Comparison of ENCODE assay signal across 8 cellular contexts in the genomic region with DNA sequence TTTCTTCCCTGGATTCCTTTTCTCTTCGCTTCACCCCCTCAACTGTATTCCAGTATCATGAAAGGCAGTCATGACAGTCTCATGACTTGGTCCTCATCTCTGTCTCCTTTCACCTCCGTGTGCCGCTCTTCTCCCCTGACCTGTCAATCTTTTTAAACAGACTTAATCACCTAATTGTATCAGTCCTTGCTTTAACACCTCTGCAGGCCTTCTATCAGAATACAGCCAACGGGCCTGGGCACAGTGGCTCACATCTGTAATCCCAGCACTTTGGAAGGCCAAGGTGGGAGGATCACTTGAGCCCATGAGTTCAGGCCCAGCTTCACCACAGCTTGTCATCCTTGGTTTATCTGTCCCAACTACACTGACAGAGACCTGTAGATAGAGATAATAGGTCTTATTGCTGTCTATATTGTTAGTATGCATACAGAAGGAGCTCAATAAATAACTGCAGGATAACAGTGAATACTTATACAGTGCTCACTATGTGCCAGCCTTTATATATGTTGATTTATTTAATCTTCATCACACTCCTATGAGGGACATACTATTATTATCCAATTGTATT. TPM values are rescaled to one million over a fixed set of nuclear protein-coding genes. Genes with fewer than 3 reads are reported as not detected.
DNase-seq lines count a peak whose midpoint lies in the region; ATAC-seq, FAIRE-seq and TF ChIP-seq lines count a peak whose summit lies in the region.

No MANE protein-coding gene starts in this region.

- no peak for ATAC-seq in heart left ventricle
- no peak for ATAC-seq in K562

- H3K23ac ChIP-seq in mesenchymal stem cell (ENCODE audit: low read length in 2 of 2), result no peak overlapping the region

- in situ Hi-C loops in K562 (cut with MboI), result no loop called here
- in situ Hi-C loops in ACHN (cut with HindIII; ENCODE audit: low pct_ligation_motif_present, low pct_unique_long_range_greater_than_20kb, low sequenced_read_pairs), result no loop called here

- POLR2A ChIA-PET in K562 (lab: Yijun Ruan, JAX), result interaction anchor here (1.0 to 1.7 kb wide), 4 partner anchors 11 to 99 kb away, joined by 3 to 15 read pairs (median 3); a partner anchor contains a TSS

- TF ChIP-seq POLR2A in heart left ventricle (IDR thresholded peaks at IDR 0.05), result no peak
- TF ChIP-seq POLR2A in K562 (conservative IDR thresholded peaks at IDR 0.05), result no peak
- TF ChIP-seq POLR2A in vagina (IDR thresholded peaks at IDR 0.05), result no peak

- H2BK120ac ChIP-seq in mesenchymal stem cell (ENCODE audit: low read depth, low read length), result peak overlapping the region; percentile 42

- CTCF ChIA-PET in K562 (lab: Yijun Ruan, JAX; ENCODE audit: low intra/inter-chr PET ratio), result no interaction called here

- peak overlapping the region; percentile 71 for H4K8ac ChIP-seq in mesenchymal stem cell (ENCODE audit: low read length)

- H3K4me3 ChIP-seq in heart left ventricle (peak overlapping the region in 10 of 12 donors; percentile 62 to 89 (median 78)), K562 (peak overlapping the region; percentile 72), mesenchymal stem cell (ENCODE audit: insufficient read depth in 1 of 2, low read depth in 1 of 2, low read length in 2 of 2) (peak overlapping the region in 1 of 2 experiments; percentile 97), vagina (peak overlapping the region; percentile 74 to 81)

- peak overlapping the region in 1 of 2 experiments; percentile 56 for H2BK12ac ChIP-seq in mesenchymal stem cell (ENCODE audit: low read length in 2 of 2)

- peaks cover 0 to 4% (median 0%) of the 10 kb centered on the region in 9 donors for H3K36me3 ChIP-seq in heart left ventricle
- no peaks in the 10 kb centered on the region; the same call in 2 of the 3 replicates for H3K36me3 ChIP-seq in K562 (ENCODE audit: control insufficient read depth, insufficient read depth, low read length)
- peaks cover 20 to 29% of the 10 kb centered on the region in 2 experiments for H3K36me3 ChIP-seq in mesenchymal stem cell (ENCODE audit: control insufficient read depth in 1 of 2, insufficient read depth in 2 of 2, low read depth in 1 of 2, low read length in 2 of 2)
- no peaks in the 10 kb centered on the region for H3K36me3 ChIP-seq in vagina

- peak overlapping the region; percentile 95 for H2AFZ ChIP-seq in K562 (ENCODE audit: low read depth, low read length)
- no peak overlapping the region for H2AFZ ChIP-seq in mesenchymal stem cell (ENCODE audit: low read depth, low read length)

- no peak overlapping the region for H2BK5ac ChIP-seq in mesenchymal stem cell (ENCODE audit: low read depth, low read length, poor library complexity, severe bottlenecking)

- H3K27ac ChIP-seq in heart left ventricle (peak overlapping the region in 8 of 12 donors; percentile 85 to 98 (median 89)), K562 (ENCODE audit: extremely low read depth, low read depth, low read length) (peak overlapping the region; percentile 88), mesenchymal stem cell (ENCODE audit: low read length, poor library complexity, severe bottlenecking) (peak overlapping the region; percentile 0), vagina (peak overlapping the region; percentile 86)

- peaks cover 27% of the 10 kb centered on the region for H3K79me2 ChIP-seq in K562 (ENCODE audit: control insufficient read depth, insufficient read depth, low read length)

- FAIRE-seq in K562 (lab: Jason Lieb, UNC), result no peak

- 0 out of 2 replicates have a peak, but pooled peaks cover 4% of the 10 kb centered on the region for H4K20me1 ChIP-seq in K562 (replicated peaks; ENCODE audit: control insufficient read depth, insufficient read depth, low read length)

- H3K79me1 ChIP-seq in mesenchymal stem cell (replicated peaks; ENCODE audit: low read length, poor library complexity, severe bottlenecking), result peaks cover 30% of the 10 kb centered on the region

- H3K4me2 ChIP-seq in K562 (ENCODE audit: insufficient read depth, low read length) (peak overlapping the region; percentile 99), mesenchymal stem cell (ENCODE audit: low read length, poor library complexity, severe bottlenecking) (peak overlapping the region; percentile 82)

- DNase-seq in heart left ventricle (peak in 1 of 5 donors; percentile 7), cardiac septum (ENCODE audit: low spot score) (no peak), K562 (ENCODE audit: extremely low read depth in 1 of 4, low spot score in 3 of 4) (peak in 2 of 4 experiments; percentile 5 to 50), mesenchymal stem cell (no peak), vagina (ENCODE audit: extremely low spot score in 2 of 2) (no peak), SHP77 (lab: John Stamatoyannopoulos, UW) (no peak), ACHN (no peak)
- no peak for DNase-seq in stimulated activated CD4-positive, alpha-beta T cell treated with anti-CD3 and anti-CD28 coated beads, Interleukin-4, amount 100 ng/mL, for 24 hours

- BruUV-seq in K562 (replicated peaks; lab: Mats Ljungman, UMichigan), result no TSS peak

- no peak overlapping the region for H2AK5ac ChIP-seq in mesenchymal stem cell (ENCODE audit: low read length, severe bottlenecking)

- intact Hi-C loops in heart left ventricle (cut with DNase I), result no loop called here
- intact Hi-C loops in cardiac septum (cut with DNase I), result no loop called here
- intact Hi-C loops in K562 (cut with micrococcal nuclease), result no loop called here
- intact Hi-C loops in vagina (cut with DNase I), result no loop called here

- WGBS in heart left ventricle, 4 donors, result 50 to 59% (median 56%) methylated on average over 4 of the region's 4 CpGs
- 29% methylated on average over 4 of the region's 4 CpGs for WGBS in K562 (ENCODE audit: insufficient coverage, low coverage, missing lambda C conversion rate)
- WGBS in mesenchymal stem cell, result 56% methylated on average over 4 of the region's 4 CpGs

- H3K9me3 ChIP-seq in heart left ventricle (no peaks in the 10 kb centered on the region), K562 (replicated peaks; ENCODE audit: control insufficient read depth, insufficient read depth, low read depth, low read length) (no peaks in the 10 kb centered on the region), mesenchymal stem cell (ENCODE audit: control insufficient read depth, low read length) (no peaks in the 10 kb centered on the region), vagina (no peaks in the 10 kb centered on the region)

- H3K9ac ChIP-seq in K562 (ENCODE audit: insufficient read depth in 1 of 2, low read depth in 2 of 2, low read length in 2 of 2) (peak overlapping the region; percentile 86 to 88; a peak in 3 of 4 replicates), mesenchymal stem cell (ENCODE audit: low read length) (peak overlapping the region; percentile 94)

- TF ChIP-seq EP300 in K562 (IDR thresholded peaks at IDR 0.05; ENCODE audit: low read length), result no peak

- TF ChIP-seq RAD21 in K562 (CRISPR knock-in tag; conservative IDR thresholded peaks at IDR 0.05 in 1 of 2, IDR thresholded peaks at IDR 0.05 in 1 of 2), result no peak

- peak overlapping the region in 1 of 2 experiments; percentile 71 for H3K18ac ChIP-seq in mesenchymal stem cell (ENCODE audit: low read depth in 1 of 2, low read length in 2 of 2)

- no peak overlapping the region for H2BK15ac ChIP-seq in mesenchymal stem cell (ENCODE audit: low read depth, poor library complexity, severe bottlenecking)

- H3K27me3 ChIP-seq in heart left ventricle, result no peaks in the 10 kb centered on the region
- no peaks in the 10 kb centered on the region for H3K27me3 ChIP-seq in K562 (ENCODE audit: control insufficient read depth in 2 of 2, insufficient read depth in 2 of 2, low read length in 2 of 2)
- no peaks in the 10 kb centered on the region for H3K27me3 ChIP-seq in mesenchymal stem cell (ENCODE audit: control insufficient read depth in 1 of 2, insufficient read depth in 1 of 2, low read length in 2 of 2)
- H3K27me3 ChIP-seq in vagina, result no peaks in the 10 kb centered on the region

- no peak overlapping the region for H3K14ac ChIP-seq in mesenchymal stem cell (ENCODE audit: low read length in 2 of 2)

- no peak for TF ChIP-seq CTCF in heart left ventricle (IDR thresholded peaks at IDR 0.05)
- no peak for TF ChIP-seq CTCF in K562 (IDR thresholded peaks at IDR 0.05 in 2 of 3, conservative IDR thresholded peaks at IDR 0.05 in 1 of 3; ENCODE audit: insufficient read depth in 2 of 3, low read depth in 1 of 3, low read length in 3 of 3)
- no peak for TF ChIP-seq CTCF in vagina (IDR thresholded peaks at IDR 0.05)

- H3K4me1 ChIP-seq in heart left ventricle (peaks cover 0 to 34% (median 17%) of the 10 kb centered on the region in 12 donors), K562 (replicated peaks in 1 of 2; ENCODE audit: control insufficient read depth in 2 of 2, insufficient read depth in 2 of 2, low read length in 2 of 2) (peaks cover 35 to 51% of the 10 kb centered on the region in 2 experiments), mesenchymal stem cell (ENCODE audit: control insufficient read depth, insufficient read depth, low read depth, low read length) (peaks cover 11% of the 10 kb centered on the region), vagina (peaks cover 30% of the 10 kb centered on the region)

- H4K91ac ChIP-seq in mesenchymal stem cell (ENCODE audit: low read length), result peak overlapping the region; percentile 55

- peak overlapping the region in 1 of 2 experiments; percentile 65 for H3K4ac ChIP-seq in mesenchymal stem cell (ENCODE audit: low read depth in 1 of 2, low read length in 2 of 2)

- H3K9me1 ChIP-seq in K562 (ENCODE audit: control insufficient read depth, insufficient read depth, low read length), result no peaks in the 10 kb centered on the region

RNA-seq across cellular contexts. Expression of a gene that starts 1.2 kb away (rescaled TPM):
- 1 to 10 TPM; 5.9 to 9.5 (median 8.3) TPM for total RNA-seq in heart left ventricle
- polyA plus RNA-seq in heart left ventricle, result 10 to 100 TPM in 1 of 2 donors, 1 to 10 TPM in 1; 9.1 to 10.8 TPM
- 9.7 TPM for total RNA-seq in cardiac septum
- total RNA-seq in K562 (2011; cell fraction: chromatin; rRNA removed; ENCODE audit: low replicate concordance), result 6.2 and 14.1 TPM in 2 replicates
- total RNA-seq in K562 (2011; cell fraction: nucleolus; rRNA removed), result 10.7 and 14.8 TPM in 2 replicates
- 13.4 and 13.9 TPM in 2 replicates for total RNA-seq in K562 (2011; cell fraction: nucleoplasm; rRNA removed)
- total RNA-seq in K562 (2014; rRNA removed), result 5.9 and 7.6 TPM in 2 replicates
- total RNA-seq in K562 (2014; rRNA removed; fragmentation: Illumina TruSeq; extraction: Trizol), result 7.7 and 9.2 TPM in 2 replicates
- total RNA-seq in K562 (2015; rRNA removed; fragmentation: Illumina TruSeq; extraction: Trizol), result 10.2 and 11.2 TPM in 2 replicates
- 5.1 and 5.5 TPM in 2 replicates for total RNA-seq in K562 (2021)
- polyA plus RNA-seq in K562 (2011; rRNA removed), result 4.9 and 7.0 TPM in 2 replicates
- 3.9 and 5.4 TPM in 2 replicates for polyA plus RNA-seq in K562 (2011; cell fraction: cytosol; rRNA removed)
- 6.1 and 11.1 TPM in 2 replicates for polyA plus RNA-seq in K562 (2011; cell fraction: nucleus; rRNA removed)
- polyA plus RNA-seq in K562 (2012), result 6.5 and 8.9 TPM in 2 replicates
- polyA plus RNA-seq in K562 (2014; fragmentation: Illumina TruSeq; extraction: Trizol), result 6.4 and 8.6 TPM in 2 replicates
- 1 to 10 TPM; 1.9 to 6.3 TPM for polyA plus RNA-seq in K562 (2014; fragmentation: Nextera tagmentation; extraction: Ambion mirVana)
- polyA plus RNA-seq in K562 (2014; rRNA removed), result 6.3 and 7.0 TPM in 2 replicates
- 2.8 and 5.5 TPM in 2 replicates for polyA minus RNA-seq in K562 (2011; rRNA and poly(A)+ RNA removed)
- polyA minus RNA-seq in K562 (2011; cell fraction: cytosol; rRNA and poly(A)+ RNA removed), result 2.7 TPM in 1 of 2 replicates, not detected in the other
- 3.3 and 3.5 TPM in 2 replicates for polyA minus RNA-seq in K562 (2011; cell fraction: nucleus; rRNA and poly(A)+ RNA removed)
- polyA plus RNA-seq in mesenchymal stem cell (2013, experiment 1 of 2), result 46.0 TPM
- 43.5 TPM for polyA plus RNA-seq in mesenchymal stem cell (2013, experiment 2 of 2)
- total RNA-seq in vagina, result 14.5 TPM

RNA-seq across cellular contexts. Expression of a gene that starts 1.4 kb away (rescaled TPM):
- 10 to 100 TPM; 24.9 to 80.9 (median 34.1) TPM for total RNA-seq in heart left ventricle
- polyA plus RNA-seq in heart left ventricle, result 10 to 100 TPM; 28.7 to 48.1 TPM
- 26.6 TPM for total RNA-seq in cardiac septum
- 80.0 and 157 TPM in 2 replicates for total RNA-seq in K562 (2011; cell fraction: chromatin; rRNA removed; ENCODE audit: low replicate concordance)
- total RNA-seq in K562 (2011; cell fraction: nucleolus; rRNA removed), result 79.9 and 81.2 TPM in 2 replicates
- 59.5 and 72.2 TPM in 2 replicates for total RNA-seq in K562 (2011; cell fraction: nucleoplasm; rRNA removed)
- 21.3 and 36.4 TPM in 2 replicates for total RNA-seq in K562 (2014; rRNA removed)
- 16.1 and 22.2 TPM in 2 replicates for total RNA-seq in K562 (2014; rRNA removed; fragmentation: Illumina TruSeq; extraction: Trizol)
- total RNA-seq in K562 (2015; rRNA removed; fragmentation: Illumina TruSeq; extraction: Trizol), result 17.9 and 21.5 TPM in 2 replicates
- total RNA-seq in K562 (2021), result 74.2 and 78.7 TPM in 2 replicates
- 12.3 and 21.4 TPM in 2 replicates for polyA plus RNA-seq in K562 (2011; rRNA removed)
- 9.2 and 16.8 TPM in 2 replicates for polyA plus RNA-seq in K562 (2011; cell fraction: cytosol; rRNA removed)
- polyA plus RNA-seq in K562 (2011; cell fraction: nucleus; rRNA removed), result 43.8 and 63.6 TPM in 2 replicates
- 63.2 and 72.6 TPM in 2 replicates for polyA plus RNA-seq in K562 (2012)
- polyA plus RNA-seq in K562 (2014; fragmentation: Illumina TruSeq; extraction: Trizol), result 59.4 and 68.1 TPM in 2 replicates
- under 1 TPM; 0.78 to 0.83 TPM for polyA plus RNA-seq in K562 (2014; fragmentation: Nextera tagmentation; extraction: Ambion mirVana)
- polyA plus RNA-seq in K562 (2014; rRNA removed), result 33.1 and 43.1 TPM in 2 replicates
- polyA minus RNA-seq in K562 (2011; rRNA and poly(A)+ RNA removed), result 12.3 and 15.9 TPM in 2 replicates
- 23.7 and 37.7 TPM in 2 replicates for polyA minus RNA-seq in K562 (2011; cell fraction: cytosol; rRNA and poly(A)+ RNA removed)
- polyA minus RNA-seq in K562 (2011; cell fraction: nucleus; rRNA and poly(A)+ RNA removed), result 15.6 and 19.7 TPM in 2 replicates
- 56.7 TPM for polyA plus RNA-seq in mesenchymal stem cell (2013, experiment 1 of 2)
- 55.4 TPM for polyA plus RNA-seq in mesenchymal stem cell (2013, experiment 2 of 2)
- total RNA-seq in vagina, result 54.3 TPM

RNA-seq across cellular contexts. Expression of a gene that starts 6.2 kb away (rescaled TPM):
- total RNA-seq in heart left ventricle (1 to 10 TPM; 1.3 to 2.7 (median 2.0) TPM), cardiac septum (1.5 TPM), K562 (2014; rRNA removed) (2.9 and 4.4 TPM in 2 replicates), K562 (2014; rRNA removed; fragmentation: Illumina TruSeq; extraction: Trizol) (0.36 and 0.48 TPM in 2 replicates), K562 (2015; rRNA removed; fragmentation: Illumina TruSeq; extraction: Trizol) (0.98 TPM in 2 replicates), K562 (2021) (2.1 and 3.1 TPM in 2 replicates), vagina (2.9 TPM)
- polyA plus RNA-seq in heart left ventricle (1 to 10 TPM; 1.4 to 3.2 TPM), K562 (2011; rRNA removed) (0.52 and 0.54 TPM in 2 replicates), K562 (2014; fragmentation: Illumina TruSeq; extraction: Trizol) (0.21 and 0.69 TPM in 2 replicates), K562 (2014; fragmentation: Nextera tagmentation; extraction: Ambion mirVana) (under 1 TPM; 0.03 TPM), K562 (2014; rRNA removed) (1.6 and 2.3 TPM in 2 replicates)
- 0.56 and 1.9 TPM in 2 replicates for total RNA-seq in K562 (2011; cell fraction: chromatin; rRNA removed; ENCODE audit: low replicate concordance)
- 2.0 and 2.1 TPM in 2 replicates for total RNA-seq in K562 (2011; cell fraction: nucleolus; rRNA removed)
- total RNA-seq in K562 (2011; cell fraction: nucleoplasm; rRNA removed), result 1.6 and 2.3 TPM in 2 replicates
- polyA plus RNA-seq in K562 (2011; cell fraction: cytosol; rRNA removed), result 0.50 and 2.0 TPM in 2 replicates
- 0.69 and 1.1 TPM in 2 replicates for polyA plus RNA-seq in K562 (2011; cell fraction: nucleus; rRNA removed)
- 1.3 and 1.5 TPM in 2 replicates for polyA plus RNA-seq in K562 (2012)
- 0.15 TPM in 1 of 2 replicates, not detected in the other for polyA minus RNA-seq in K562 (2011; rRNA and poly(A)+ RNA removed)
- 0.95 TPM in 1 of 2 replicates, not detected in the other for polyA minus RNA-seq in K562 (2011; cell fraction: cytosol; rRNA and poly(A)+ RNA removed)
- 0.54 and 1.1 TPM in 2 replicates for polyA minus RNA-seq in K562 (2011; cell fraction: nucleus; rRNA and poly(A)+ RNA removed)
- 3.0 TPM for polyA plus RNA-seq in mesenchymal stem cell (2013, experiment 1 of 2)
- 2.9 TPM for polyA plus RNA-seq in mesenchymal stem cell (2013, experiment 2 of 2)

RNA-seq across cellular contexts. Expression of a gene that starts 19.2 kb away (rescaled TPM):
- total RNA-seq in heart left ventricle (10 to 100 TPM in 8 of 9 donors, 1 to 10 TPM in 1; 8.9 to 19.3 (median 12.3) TPM), cardiac septum (13.7 TPM), K562 (2014; rRNA removed) (17.4 and 30.9 TPM in 2 replicates), K562 (2014; rRNA removed; fragmentation: Illumina TruSeq; extraction: Trizol) (11.0 and 12.2 TPM in 2 replicates), K562 (2015; rRNA removed; fragmentation: Illumina TruSeq; extraction: Trizol) (11.9 and 13.5 TPM in 2 replicates), K562 (2021) (21.8 and 25.2 TPM in 2 replicates), vagina (26.3 TPM)
- polyA plus RNA-seq in heart left ventricle (10 to 100 TPM; 10.9 to 17.7 TPM), K562 (2011; rRNA removed) (12.7 and 14.1 TPM in 2 replicates), K562 (2014; fragmentation: Illumina TruSeq; extraction: Trizol) (16.4 and 18.0 TPM in 2 replicates), K562 (2014; fragmentation: Nextera tagmentation; extraction: Ambion mirVana) (1 to 10 TPM; 1.3 to 3.6 TPM), K562 (2014; rRNA removed) (15.6 and 19.6 TPM in 2 replicates)
- 35.5 and 59.8 TPM in 2 replicates for total RNA-seq in K562 (2011; cell fraction: chromatin; rRNA removed; ENCODE audit: low replicate concordance)
- 50.4 and 51.6 TPM in 2 replicates for total RNA-seq in K562 (2011; cell fraction: nucleolus; rRNA removed)
- total RNA-seq in K562 (2011; cell fraction: nucleoplasm; rRNA removed), result 26.7 and 40.9 TPM in 2 replicates
- polyA plus RNA-seq in K562 (2011; cell fraction: cytosol; rRNA removed), result 14.1 and 21.2 TPM in 2 replicates
- polyA plus RNA-seq in K562 (2011; cell fraction: nucleus; rRNA removed), result 41.5 and 49.3 TPM in 2 replicates
- polyA plus RNA-seq in K562 (2012), result 15.8 and 27.8 TPM in 2 replicates
- polyA minus RNA-seq in K562 (2011; rRNA and poly(A)+ RNA removed), result 10.9 and 15.8 TPM in 2 replicates
- polyA minus RNA-seq in K562 (2011; cell fraction: cytosol; rRNA and poly(A)+ RNA removed), result 9.1 and 11.9 TPM in 2 replicates
- 12.1 and 17.2 TPM in 2 replicates for polyA minus RNA-seq in K562 (2011; cell fraction: nucleus; rRNA and poly(A)+ RNA removed)
- 28.0 TPM for polyA plus RNA-seq in mesenchymal stem cell (2013, experiment 1 of 2)
- polyA plus RNA-seq in mesenchymal stem cell (2013, experiment 2 of 2), result 25.3 TPM

RNA-seq across cellular contexts. Expression of a gene that starts 19.4 kb away (rescaled TPM):
- total RNA-seq in heart left ventricle (10 to 100 TPM; 12.8 to 34.4 (median 17.2) TPM), cardiac septum (20.5 TPM), K562 (2014; rRNA removed) (560 and 610 TPM in 2 replicates), K562 (2014; rRNA removed; fragmentation: Illumina TruSeq; extraction: Trizol) (303 and 336 TPM in 2 replicates), K562 (2015; rRNA removed; fragmentation: Illumina TruSeq; extraction: Trizol) (408 and 410 TPM in 2 replicates), K562 (2021) (588 and 616 TPM in 2 replicates), vagina (35.1 TPM)
- polyA plus RNA-seq in heart left ventricle (10 to 100 TPM; 15.2 to 31.6 TPM), K562 (2011; rRNA removed) (304 and 329 TPM in 2 replicates), K562 (2014; fragmentation: Illumina TruSeq; extraction: Trizol) (437 and 491 TPM in 2 replicates), K562 (2014; fragmentation: Nextera tagmentation; extraction: Ambion mirVana) (100 to 1,000 TPM; 407 to 856 TPM), K562 (2014; rRNA removed) (488 and 513 TPM in 2 replicates)
- total RNA-seq in K562 (2011; cell fraction: chromatin; rRNA removed; ENCODE audit: low replicate concordance), result 414 and 758 TPM in 2 replicates
- 463 and 497 TPM in 2 replicates for total RNA-seq in K562 (2011; cell fraction: nucleolus; rRNA removed)
- 263 and 349 TPM in 2 replicates for total RNA-seq in K562 (2011; cell fraction: nucleoplasm; rRNA removed)
- polyA plus RNA-seq in K562 (2011; cell fraction: cytosol; rRNA removed), result 333 and 730 TPM in 2 replicates
- polyA plus RNA-seq in K562 (2011; cell fraction: nucleus; rRNA removed), result 657 and 888 TPM in 2 replicates
- 488 and 498 TPM in 2 replicates for polyA plus RNA-seq in K562 (2012)
- polyA minus RNA-seq in K562 (2011; rRNA and poly(A)+ RNA removed), result 295 and 393 TPM in 2 replicates
- 320 and 399 TPM in 2 replicates for polyA minus RNA-seq in K562 (2011; cell fraction: cytosol; rRNA and poly(A)+ RNA removed)
- 299 and 305 TPM in 2 replicates for polyA minus RNA-seq in K562 (2011; cell fraction: nucleus; rRNA and poly(A)+ RNA removed)
- 37.4 TPM for polyA plus RNA-seq in mesenchymal stem cell (2013, experiment 1 of 2)
- polyA plus RNA-seq in mesenchymal stem cell (2013, experiment 2 of 2), result 35.4 TPM

Comparison
In these comparisons a context has a peak if more than half of its experiments do, and no peak if none do; other contexts are left out.
1. H3K27ac ChIP-seq: peak in every context shown above with its lines; median percentile 89 in heart left ventricle; 88 in K562; 86 in vagina; 0 in mesenchymal stem cell.